Comparison of ENCODE assay signal across 8 cellular contexts in genomic region chr17:42155614-42156045, GRCh38. TPM values are rescaled to one million over a fixed set of nuclear protein-coding genes. Genes with fewer than 3 reads are reported as not detected.
DNase-seq lines count a peak whose midpoint lies in the region; ATAC-seq and TF ChIP-seq lines count a peak whose summit lies in the region.

No MANE protein-coding gene starts in this region.

- no peaks in the 10 kb centered on the region for H3K36me3 ChIP-seq in adrenal gland (replicated peaks in 1 of 2)

- no peaks in the 10 kb centered on the region for H3K27me3 ChIP-seq in adrenal gland

- no peak for TF ChIP-seq POLR2A in adrenal gland (IDR thresholded peaks at IDR 0.05)

- H3K27ac Mint-ChIP-seq in activated CD4-positive, alpha-beta T cell treated with anti-CD3 and anti-CD28 coated beads for 36 hours, result peak overlapping the region; percentile 62
- H3K27ac Mint-ChIP-seq in activated naive CD8-positive, alpha-beta T cell treated with anti-CD3 and anti-CD28 coated beads for 36 hours, result no peak overlapping the region
- peak overlapping the region in 3 of 6 donors; percentile 8 to 45 (median 21) for H3K27ac Mint-ChIP-seq in immature natural killer cell

- H3K36me3 Mint-ChIP-seq in activated CD4-positive, alpha-beta T cell treated with anti-CD3 and anti-CD28 coated beads for 36 hours (ENCODE audit: low read depth), result peaks cover 5% of the 10 kb centered on the region
- peaks cover 8% of the 10 kb centered on the region for H3K36me3 Mint-ChIP-seq in activated naive CD8-positive, alpha-beta T cell treated with anti-CD3 and anti-CD28 coated beads for 36 hours
- H3K36me3 Mint-ChIP-seq in immature natural killer cell, result no peaks in the 10 kb centered on the region

- H3K4me1 ChIP-seq in adrenal gland (replicated peaks in 1 of 2), result peaks cover 19 to 32% of the 10 kb centered on the region in 2 donors

- H3K27me3 Mint-ChIP-seq in activated CD4-positive, alpha-beta T cell treated with anti-CD3 and anti-CD28 coated beads for 36 hours, result no peaks in the 10 kb centered on the region
- no peaks in the 10 kb centered on the region for H3K27me3 Mint-ChIP-seq in activated naive CD8-positive, alpha-beta T cell treated with anti-CD3 and anti-CD28 coated beads for 36 hours
- peaks cover 2 to 7% (median 7%) of the 10 kb centered on the region in 3 donors for H3K27me3 Mint-ChIP-seq in immature natural killer cell (ENCODE audit: low read depth in 3 of 3)

- DNase-seq in activated CD4-positive, alpha-beta T cell treated with anti-CD3 and anti-CD28 coated beads for 36 hours, result no peak
- DNase-seq in activated CD4-positive, alpha-beta T cell treated with anti-CD3 and anti-CD28 coated beads for 48 hours, result no peak
- no peak for DNase-seq in activated naive CD8-positive, alpha-beta T cell treated with anti-CD3 and anti-CD28 coated beads for 36 hours
- DNase-seq in immature natural killer cell (no peak), substantia nigra (lab: John Stamatoyannopoulos, UW) (peak in 2 of 49 donors; percentile 14 to 17), NCI-H2081 treated with DMSO at 0.1 percent for 48 hours (lab: John Stamatoyannopoulos, UW) (no peak), adrenal gland (no peak)

- intact Hi-C loops in activated CD4-positive, alpha-beta T cell treated with anti-CD3 and anti-CD28 coated beads for 36 hours (cut with DNase I, micrococcal nuclease), result loop anchor here (1.0 to 2.0 kb wide), 12 partner anchors 26 to 381 kb away; partner anchors contain the start of genes DHX58 (in 2 of the 2), CNP (in 1 of the 2), DNAJC7 (in 1 of the 2) and GHDC (in 1 of the 2)
- intact Hi-C loops in adrenal gland (cut with DNase I), result no loop called here

- H3K4me1 Mint-ChIP-seq in activated CD4-positive, alpha-beta T cell treated with anti-CD3 and anti-CD28 coated beads for 36 hours, result peaks cover 31% of the 10 kb centered on the region
- peaks cover 23% of the 10 kb centered on the region for H3K4me1 Mint-ChIP-seq in activated naive CD8-positive, alpha-beta T cell treated with anti-CD3 and anti-CD28 coated beads for 36 hours
- peaks cover 40 to 45% of the 10 kb centered on the region in 2 donors for H3K4me1 Mint-ChIP-seq in immature natural killer cell

- WGBS in adrenal gland, 4 donors, result 38 to 45% (median 42%) methylated on average over 17 of the region's 17 CpGs

- no peak for ATAC-seq in activated CD4-positive, alpha-beta T cell treated with anti-CD3 and anti-CD28 coated beads for 36 hours
- ATAC-seq in GM18867 (IDR thresholded peaks at IDR 0.05; ENCODE audit: unreplicated experiment), result no peak

- CTCF ChIA-PET in activated CD4-positive, alpha-beta T cell treated with anti-CD3 and anti-CD28 coated beads for 36 hours (lab: Charles Lee), result interaction anchor here (0.7 to 0.9 kb wide), 2 partner anchors 140 to 251 kb away, joined by 3 read pairs; no protein-coding TSS in a partner anchor

- no peaks in the 10 kb centered on the region for H3K9me3 Mint-ChIP-seq in activated CD4-positive, alpha-beta T cell treated with anti-CD3 and anti-CD28 coated beads for 36 hours (ENCODE audit: low read depth)
- H3K9me3 Mint-ChIP-seq in activated naive CD8-positive, alpha-beta T cell treated with anti-CD3 and anti-CD28 coated beads for 36 hours, result no peaks in the 10 kb centered on the region
- H3K9me3 Mint-ChIP-seq in immature natural killer cell, result no peaks in the 10 kb centered on the region

- POLR2A ChIA-PET in activated CD4-positive, alpha-beta T cell treated with anti-CD3 and anti-CD28 coated beads for 36 hours (lab: Charles Lee), result no interaction called here

- no peak for TF ChIP-seq CTCF in adrenal gland (IDR thresholded peaks at IDR 0.05)

- H3K27ac ChIP-seq in substantia nigra (ENCODE audit: low read depth, low read length, poor library complexity, severe bottlenecking), result peak overlapping the region; percentile 55
- H3K27ac ChIP-seq in adrenal gland, result peak overlapping the region in 1 of 5 donors; percentile 24

- H3K4me3 Mint-ChIP-seq in activated CD4-positive, alpha-beta T cell treated with anti-CD3 and anti-CD28 coated beads for 36 hours, result peak overlapping the region; percentile 97
- peak overlapping the region; percentile 94 for H3K4me3 Mint-ChIP-seq in activated naive CD8-positive, alpha-beta T cell treated with anti-CD3 and anti-CD28 coated beads for 36 hours
- peak overlapping the region; percentile 81 to 97 (median 93) for H3K4me3 Mint-ChIP-seq in immature natural killer cell

- H3K4me3 ChIP-seq in adrenal gland, result peak overlapping the region in 2 of 4 donors; percentile 74 to 78

- H3K9me3 ChIP-seq in adrenal gland (replicated peaks in 1 of 3), result no peaks in the 10 kb centered on the region

RNA-seq across cellular contexts. Expression of gene RAB5C, which starts 0.8 kb away (rescaled TPM):
- total RNA-seq in activated CD4-positive, alpha-beta T cell treated with anti-CD3 and anti-CD28 coated beads for 36 hours, result 10 to 100 TPM; 32.0 to 47.3 TPM
- 10 to 100 TPM; 44.4 to 48.9 TPM for total RNA-seq in activated naive CD8-positive, alpha-beta T cell treated with anti-CD3 and anti-CD28 coated beads for 36 hours
- 100 to 1,000 TPM; 120 to 152 (median 133) TPM for polyA plus RNA-seq in immature natural killer cell
- total RNA-seq in adrenal gland, result 100 to 1,000 TPM; 126 to 216 (median 163) TPM
- 100 to 1,000 TPM in 2 of 3 donors, 10 to 100 TPM in 1; 55.8 to 206 (median 115) TPM for polyA plus RNA-seq in adrenal gland

RNA-seq across cellular contexts. Expression of gene KCNH4, which starts 25.3 kb away (rescaled TPM):
- under 1 TPM; 0.43 to 0.53 TPM for total RNA-seq in activated CD4-positive, alpha-beta T cell treated with anti-CD3 and anti-CD28 coated beads for 36 hours
- total RNA-seq in activated naive CD8-positive, alpha-beta T cell treated with anti-CD3 and anti-CD28 coated beads for 36 hours, result under 1 TPM; 0.39 to 0.44 TPM
- polyA plus RNA-seq in immature natural killer cell, result not detected
- under 1 TPM in 6 of 8 donors, not detected in 2; 0.14 to 0.41 (median 0.19) TPM for total RNA-seq in adrenal gland
- 1 to 10 TPM in 1 of 3 donors, under 1 TPM in 2; 0.13 to 1.0 (median 0.26) TPM for polyA plus RNA-seq in adrenal gland

RNA-seq across cellular contexts. Expression of gene HCRT, which starts 29.6 kb away (rescaled TPM):
- total RNA-seq in activated CD4-positive, alpha-beta T cell treated with anti-CD3 and anti-CD28 coated beads for 36 hours, result not detected
- not detected for total RNA-seq in activated naive CD8-positive, alpha-beta T cell treated with anti-CD3 and anti-CD28 coated beads for 36 hours
- not detected for polyA plus RNA-seq in immature natural killer cell
- total RNA-seq in adrenal gland, result not detected
- polyA plus RNA-seq in adrenal gland, result not detected

RNA-seq across cellular contexts. Expression of gene HSPB9, which starts 33.0 kb away (rescaled TPM):
- under 1 TPM; 0.09 to 0.11 TPM for total RNA-seq in activated CD4-positive, alpha-beta T cell treated with anti-CD3 and anti-CD28 coated beads for 36 hours
- under 1 TPM; 0.18 to 0.33 TPM for total RNA-seq in activated naive CD8-positive, alpha-beta T cell treated with anti-CD3 and anti-CD28 coated beads for 36 hours
- under 1 TPM in 1 of 3 donors, not detected in 2; 0.11 TPM for polyA plus RNA-seq in immature natural killer cell
- total RNA-seq in adrenal gland, result under 1 TPM in 4 of 8 donors, not detected in 4; 0.14 to 0.27 (median 0.17) TPM
- polyA plus RNA-seq in adrenal gland, result under 1 TPM in 2 of 3 donors, not detected in 1; 0.20 to 0.72 TPM

RNA-seq across cellular contexts. Expression of gene KAT2A, which starts 34.5 kb away (rescaled TPM):
- total RNA-seq in activated CD4-positive, alpha-beta T cell treated with anti-CD3 and anti-CD28 coated beads for 36 hours, result 10 to 100 TPM; 46.2 to 54.8 TPM
- 10 to 100 TPM; 49.1 to 51.6 TPM for total RNA-seq in activated naive CD8-positive, alpha-beta T cell treated with anti-CD3 and anti-CD28 coated beads for 36 hours
- polyA plus RNA-seq in immature natural killer cell (1 to 10 TPM; 2.9 to 4.3 (median 3.5) TPM), adrenal gland (100 to 1,000 TPM in 2 of 3 donors, 10 to 100 TPM in 1; 23.7 to 671 (median 386) TPM)
- 100 to 1,000 TPM in 1 of 8 donors, 10 to 100 TPM in 7; 16.0 to 136 (median 57.3) TPM for total RNA-seq in adrenal gland

Comparison
In these comparisons a context has a peak if more than half of its experiments do, and no peak if none do; other contexts are left out.
1. intact Hi-C loops: an anchor here in activated CD4-positive, alpha-beta T cell treated with anti-CD3 and anti-CD28 coated beads for 36 hours (1.0 to 2.0 kb wide); none called in adrenal gland.